ENCODE assay signal across 28 cellular contexts in genomic region chr17:73792994-73793393, GRCh38.
"Had no signal": no experiment of that assay in that cellular context is flagged by ENCODE, and none has a peak within 500 bp of the region (broad histone marks: within the 10 kb centered on the region; RNA-seq: fewer than 3 reads in every experiment).

No MANE protein-coding gene starts in this region.

- DNase-seq: activated CD4-positive, alpha-beta memory T cell treated with anti-CD3 and anti-CD28 coated beads for 36 hours; activated CD4-positive, alpha-beta T cell treated with anti-CD3 and anti-CD28 coated beads for 36 hours; activated CD4-positive, alpha-beta T cell treated with anti-CD3 and anti-CD28 coated beads, Interleukin-2, amount 10 ng/mL, durations not matched to agents 24 days and 14 days; activated CD4-positive, CD25-positive, alpha-beta regulatory T cell; activated CD4-positive, CD25-positive, alpha-beta regulatory T cell treated with anti-CD3 and anti-CD28 coated beads, Interleukin-2, amount 50 U/mL, for 72 hours; activated CD8-positive, alpha-beta memory T cell treated with anti-CD3 and anti-CD28 coated beads, Interleukin-2, amount 10 ng/mL, durations not matched to agents 7 days and 5 days; activated CD8-positive, alpha-beta memory T cell treated with anti-CD3 and anti-CD28 coated beads, Interleukin-2, amount 50 U/mL, for 4 hours; activated CD8-positive, alpha-beta T cell treated with anti-CD3 and anti-CD28 coated beads, Interleukin-2, amount 10 ng/mL, durations not matched to agents 7 days and 5 days; activated gamma-delta T cell; activated naive CD4-positive, alpha-beta T cell; activated naive CD4-positive, alpha-beta T cell treated with anti-CD3 and anti-CD28 coated beads, Interleukin-2, amount 10 ng/mL, durations not matched to agents 7 days and 5 days; activated naive CD8-positive, alpha-beta T cell treated with anti-CD3 and anti-CD28 coated beads, Interleukin-2, amount 10 ng/mL, durations not matched to agents 7 days and 5 days; activated T-cell treated with anti-CD3 and anti-CD28 coated beads, Interleukin-2, amount 50 U/mL, for 1 hour; activated T-cell treated with anti-CD3 and anti-CD28 coated beads, Interleukin-2, amount 50 U/mL, for 48 hours; dorsolateral prefrontal cortex; effector memory CD4-positive, alpha-beta T cell; erythroblast; foreskin keratinocyte; gastrocnemius medialis; glutamatergic neuron; heart left ventricle; T-helper 2 cell had no signal

- H3K36me3 ChIP-seq: ascending aorta, breast epithelium, cardiac muscle cell, esophagus muscularis mucosa, gastrocnemius medialis, heart left ventricle had no signal

- H3K4me3 ChIP-seq: ascending aorta, breast epithelium, cardiac muscle cell, coronary artery, dorsolateral prefrontal cortex, esophagus muscularis mucosa, gastrocnemius medialis, heart left ventricle had no signal

- H3K4me1 ChIP-seq: breast epithelium, esophagus muscularis mucosa, foreskin keratinocyte, gastrocnemius medialis had no signal

- H3K9me3 ChIP-seq: ascending aorta, breast epithelium, gastrocnemius medialis had no signal

- H3K27ac ChIP-seq: ascending aorta, breast epithelium, cardiac muscle cell, coronary artery, dorsolateral prefrontal cortex, esophagus muscularis mucosa, foreskin keratinocyte, gastrocnemius medialis, heart left ventricle had no signal

- ATAC-seq: activated CD4-positive, alpha-beta T cell treated with anti-CD3 and anti-CD28 coated beads for 36 hours; activated CD8-positive, alpha-beta memory T cell treated with anti-CD3 and anti-CD28 coated beads, Interleukin-2, amount 10 ng/mL, durations not matched to agents 7 days and 5 days; activated CD8-positive, alpha-beta T cell treated with anti-CD3 and anti-CD28 coated beads, Interleukin-2, amount 10 ng/mL, durations not matched to agents 7 days and 5 days; activated naive CD4-positive, alpha-beta T cell treated with anti-CD3 and anti-CD28 coated beads, Interleukin-2, amount 50 U/mL, for 72 hours; foreskin keratinocyte; gastrocnemius medialis; heart left ventricle had no signal

- H3K27me3 ChIP-seq: ascending aorta, breast epithelium, cardiac muscle cell, dorsolateral prefrontal cortex, foreskin keratinocyte, heart left ventricle had no signal
